12 cellular contexts compared by ENCODE assay signal in the genomic region with DNA sequence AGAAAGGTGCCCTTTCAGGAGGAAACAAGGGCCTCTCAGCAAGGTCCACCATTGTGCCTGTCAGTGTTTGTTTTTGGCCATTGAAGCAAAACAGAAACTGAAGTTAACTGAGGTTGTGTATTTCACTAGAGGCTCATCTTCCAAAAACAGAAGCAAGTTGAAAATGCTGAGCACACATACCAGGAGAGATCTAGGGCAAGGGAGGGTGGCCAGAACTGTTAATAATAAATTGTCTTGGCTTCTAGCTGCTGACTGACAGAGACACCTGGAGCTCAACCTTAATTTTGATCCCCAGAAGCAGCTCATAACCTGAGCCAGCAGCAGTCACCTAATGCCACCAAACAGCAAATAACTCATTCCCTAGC. TPM values are rescaled to one million over a fixed set of nuclear protein-coding genes. Genes with fewer than 3 reads are reported as not detected.
DNase-seq lines count a peak whose midpoint lies in the region; ATAC-seq and TF ChIP-seq lines count a peak whose summit lies in the region.
"Had no signal": no experiment of that assay in that cellular context is flagged by ENCODE, and none has a peak within 500 bp of the region (broad histone marks: within the 10 kb centered on the region; RNA-seq: fewer than 3 reads in every experiment).

No MANE protein-coding gene starts in this region.

- no peaks in the 10 kb centered on the region for H3K9me3 Mint-ChIP-seq in immature natural killer cell

- TF ChIP-seq CTCF in thyroid gland (IDR thresholded peaks at IDR 0.05): no peak
- TF ChIP-seq CTCF in prostate gland (IDR thresholded peaks at IDR 0.05): no peak

- H3K27me3 ChIP-seq in thyroid gland (no peaks in the 10 kb centered on the region), prostate gland (replicated peaks; ENCODE audit: insufficient read depth) (no peaks in the 10 kb centered on the region)

- intact Hi-C loops in Right ventricle myocardium superior (cut with DNase I) (no loop called here), left cardiac atrium (cut with DNase I) (no loop called here), thyroid gland (cut with DNase I) (no loop called here), prostate gland (cut with DNase I) (no loop called here)

- H3K27ac Mint-ChIP-seq in immature natural killer cell: peak overlapping the region in 4 of 6 donors; percentile 10 to 67 (median 37)

- no peak overlapping the region for H3K4me3 Mint-ChIP-seq in immature natural killer cell

- no peak for DNase-seq in Right ventricle myocardium superior
- no peak for DNase-seq in left cardiac atrium
- DNase-seq in immature natural killer cell: no peak
- DNase-seq in thyroid gland: peak in 1 of 2 donors; percentile 21
- no peak for DNase-seq in prostate gland (ENCODE audit: low spot score)
- DNase-seq in activated effector memory CD4-positive, alpha-beta T cell treated with Interleukin-2 at 50 U/mL for 16 hours: no peak
- DNase-seq: foreskin melanocyte, mesendoderm had no signal

- H3K9me3 ChIP-seq in thyroid gland (no peaks in the 10 kb centered on the region), prostate gland (no peaks in the 10 kb centered on the region)

- H3K36me3 ChIP-seq in thyroid gland (no peaks in the 10 kb centered on the region), prostate gland (no peaks in the 10 kb centered on the region)
- H3K36me3 ChIP-seq: cardiac muscle cell had no signal

- H3K27ac ChIP-seq in thyroid gland (peak overlapping the region; percentile 55 to 74 (median 71)), prostate gland (no peak overlapping the region)
- H3K27ac ChIP-seq: cardiac muscle cell had no signal

- H3K4me1 ChIP-seq in thyroid gland (peaks cover 13 to 26% of the 10 kb centered on the region in 2 donors), prostate gland (replicated peaks) (no peaks in the 10 kb centered on the region)

- H3K4me3 ChIP-seq in thyroid gland (replicated peaks in 1 of 3): no peak overlapping the region
- H3K4me3 ChIP-seq in prostate gland: no peak overlapping the region
- H3K4me3 ChIP-seq: cardiac muscle cell had no signal

- peaks cover 0 to 3% (median 0%) of the 10 kb centered on the region in 3 donors for H3K27me3 Mint-ChIP-seq in immature natural killer cell (ENCODE audit: low read depth in 3 of 3)

- H3K4me1 Mint-ChIP-seq in immature natural killer cell: peaks cover 21 to 22% of the 10 kb centered on the region in 2 donors

- H3K36me3 Mint-ChIP-seq in immature natural killer cell: no peaks in the 10 kb centered on the region

- peak; percentile 36 for ATAC-seq in Right ventricle myocardium superior (ENCODE audit: poor library complexity)
- no peak for ATAC-seq in left cardiac atrium
- ATAC-seq in GM21528 (IDR thresholded peaks at IDR 0.05; ENCODE audit: low FRiP score, unreplicated experiment): no peak
- ATAC-seq: HCT116 had no signal

- TF ChIP-seq POLR2A in Raji (IDR thresholded peaks at IDR 0.05; ENCODE audit: insufficient read depth, low read depth, low read length) (peak; percentile 12; the same call in 1 of the 2 replicates), thyroid gland (IDR thresholded peaks at IDR 0.05) (no peak), prostate gland (IDR thresholded peaks at IDR 0.05) (no peak)

RNA-seq across cellular contexts. Expression of a gene that starts 5.2 kb away (rescaled TPM):
- total RNA-seq in Right ventricle myocardium superior: 0.11 TPM
- under 1 TPM in 1 of 2 donors, not detected in 1; 0.13 TPM for total RNA-seq in left cardiac atrium
- polyA plus RNA-seq in immature natural killer cell: under 1 TPM in 2 of 3 donors, not detected in 1; 0.39 to 0.64 TPM
- total RNA-seq in thyroid gland: 1 to 10 TPM in 1 of 4 donors, under 1 TPM in 2, not detected in 1; 0.13 to 1.6 (median 0.49) TPM
- 1 to 10 TPM in 1 of 2 donors, under 1 TPM in 1; 0.96 to 1.9 TPM for total RNA-seq in prostate gland

RNA-seq across cellular contexts. Expression of a gene that starts 37.6 kb away (rescaled TPM):
- total RNA-seq in Right ventricle myocardium superior (19.4 TPM), left cardiac atrium (10 to 100 TPM; 23.6 to 25.1 TPM), thyroid gland (10 to 100 TPM; 21.9 to 79.0 (median 38.6) TPM), prostate gland (10 to 100 TPM; 47.5 to 58.4 TPM)
- polyA plus RNA-seq in immature natural killer cell: 1 to 10 TPM; 1.9 to 5.2 (median 3.3) TPM

RNA-seq across cellular contexts. Expression of a gene that starts 53.0 kb away (rescaled TPM):
- total RNA-seq in Right ventricle myocardium superior: 16.6 TPM
- 10 to 100 TPM; 17.1 to 17.7 TPM for total RNA-seq in left cardiac atrium
- 1 to 10 TPM; 3.7 to 8.9 (median 4.0) TPM for polyA plus RNA-seq in immature natural killer cell
- 10 to 100 TPM; 24.3 to 46.8 (median 29.7) TPM for total RNA-seq in thyroid gland
- 10 to 100 TPM; 21.5 to 27.2 TPM for total RNA-seq in prostate gland

RNA-seq across cellular contexts. Expression of a gene that starts 55.6 kb away (rescaled TPM):
- total RNA-seq in Right ventricle myocardium superior: 13.6 TPM
- 1 to 10 TPM; 8.5 to 9.8 TPM for total RNA-seq in left cardiac atrium
- 10 to 100 TPM; 17.0 to 19.4 (median 19.4) TPM for polyA plus RNA-seq in immature natural killer cell
- 10 to 100 TPM; 16.9 to 29.8 (median 20.6) TPM for total RNA-seq in thyroid gland
- 10 to 100 TPM; 22.2 to 46.1 TPM for total RNA-seq in prostate gland

Comparison
In these comparisons a context has a peak if more than half of its experiments do, and no peak if none do; other contexts are left out.
1. H3K27ac ChIP-seq: peak in thyroid gland (3 of 3); none in prostate gland (0 of 2).